11 cellular contexts compared by ENCODE assay signal in genomic region chr7:102181517-102181916, GRCh38.
"Had no signal": no experiment of that assay in that cellular context is flagged by ENCODE, and none has a peak within 500 bp of the region (broad histone marks: within the 10 kb centered on the region; RNA-seq: fewer than 3 reads in every experiment).

No MANE protein-coding gene starts in this region.

- H3K4me3 Mint-ChIP-seq: H9, HFFc6, IgD-negative memory B cell had no signal

- H3K4me3 ChIP-seq: GM23248 had no signal

- FAIRE-seq: H54, HepG2 had no signal

- H3K27ac ChIP-seq: GM23248, HL-60 had no signal

- H3K9ac ChIP-seq: GM23248 had no signal

- H3K27ac Mint-ChIP-seq: HFFc6, IgD-negative memory B cell had no signal

- DNase-seq: GM23248, GOT3, H9, HCEC 1CT, HFFc6, Kasumi-1, KG1 had no signal

- H3K27me3 Mint-ChIP-seq: IgD-negative memory B cell had no signal

- H3K4me1 Mint-ChIP-seq: H9, IgD-negative memory B cell had no signal

- ATAC-seq: HepG2 had no signal

- H3K9me3 Mint-ChIP-seq: H9, HFFc6, IgD-negative memory B cell had no signal

- H2AFZ ChIP-seq: GM23248 had no signal
